In genomic region chr12:55068416-55069010, GRCh38 we compare ENCODE assay signal across 8 cellular contexts. TPM values are rescaled to one million over a fixed set of nuclear protein-coding genes. Genes with fewer than 3 reads are reported as not detected.
A peak's percentile ranks its signal among the peaks of the same experiment; 100 is the strongest.
DNase-seq lines count a peak whose midpoint lies in the region; ATAC-seq, FAIRE-seq and TF ChIP-seq lines count a peak whose summit lies in the region.

No MANE protein-coding gene starts in this region.

- CTCF ChIA-PET in WTC11 (lab: Charles Lee), result interaction anchor here (0.6 to 12.0 kb wide), 34 partner anchors 9 to 661 kb away, joined by 3 to 325 read pairs (median 4); partner anchors contain the start of genes CD63 and NEUROD4

- peak; percentile 67 for ATAC-seq in GM18498 (IDR thresholded peaks at IDR 0.05; ENCODE audit: unreplicated experiment)
- ATAC-seq in HG03039 (IDR thresholded peaks at IDR 0.05; ENCODE audit: unreplicated experiment), result peak; percentile 57
- ATAC-seq in WTC11, result peak; percentile 93
- ATAC-seq in pancreas, result peak; percentile 38 to 89 (median 84)

- POLR2A ChIA-PET in WTC11 (lab: Charles Lee), result interaction anchor here (1.1 to 1.8 kb wide), 2 partner anchors 72 to 75 kb away, joined by 3 to 6 read pairs; no protein-coding TSS in a partner anchor

- no peaks in the 10 kb centered on the region for H3K9me3 Mint-ChIP-seq in WTC11

- no peaks in the 10 kb centered on the region for H3K27me3 Mint-ChIP-seq in WTC11 (ENCODE audit: low read depth)

- H3K27me3 ChIP-seq in BE2C (no peaks in the 10 kb centered on the region; the same call in none of the 2 replicates), pancreas (peaks cover 0 to 6% (median 3%) of the 10 kb centered on the region in 4 donors)

- no peaks in the 10 kb centered on the region for H3K36me3 Mint-ChIP-seq in WTC11

- H3K36me3 ChIP-seq in BE2C (no peaks in the 10 kb centered on the region), pancreas (no peaks in the 10 kb centered on the region)

- DNase-seq in BE2C (peak; percentile 31), NCI-H2171 treated with DMSO at 0.1 percent for 48 hours (lab: John Stamatoyannopoulos, UW) (peak; percentile 96), WTC11 (ENCODE audit: low spot score) (peak; percentile 47), foreskin melanocyte (peak; percentile 24), pancreas (peak in 2 of 6 donors; percentile 17 to 28)
- DNase-seq in NK-92 treated with Interleukin-12 subunit alpha and Interleukin-12 subunit beta, amount 100 ng/mL, for 24 hours (lab: John Stamatoyannopoulos, UW), result no peak

- intact Hi-C loops in pancreas (cut with DNase I), result no loop called here

- no peak overlapping the region for H3K27ac Mint-ChIP-seq in WTC11

- TF ChIP-seq CTCF in BE2C (IDR thresholded peaks at IDR 0.05; ENCODE audit: low read depth, low read length), result peak; percentile 89
- peak; percentile 81 for TF ChIP-seq CTCF in WTC11 (IDR thresholded peaks at IDR 0.05)
- TF ChIP-seq CTCF in pancreas (IDR thresholded peaks at IDR 0.05), result peak; percentile 55 to 77 (median 65)

- no peaks in the 10 kb centered on the region for H3K9me3 ChIP-seq in BE2C
- H3K9me3 ChIP-seq in pancreas, result no peaks in the 10 kb centered on the region

- no peak overlapping the region for H3K27ac ChIP-seq in pancreas

- WGBS in pancreas, 2 donors, result 45 to 49% methylated on average over 8 of the region's 8 CpGs

- H3K4me1 ChIP-seq in BE2C, result no peaks in the 10 kb centered on the region
- H3K4me1 ChIP-seq in pancreas, result no peaks in the 10 kb centered on the region

- H3K4me1 Mint-ChIP-seq in WTC11, result peaks cover 11% of the 10 kb centered on the region

- no peak for FAIRE-seq in pancreas (lab: Jason Lieb, UNC)

- H3K4me3 Mint-ChIP-seq in WTC11, result no peak overlapping the region

- no peak overlapping the region for H3K4me3 ChIP-seq in BE2C (ENCODE audit: low read depth, low read length)
- no peak overlapping the region for H3K4me3 ChIP-seq in pancreas

TF ChIP-seq in WTC11, 78 proteins besides CTCF, POLR2A, EP300 and RAD21:
- no peak for TF ChIP-seq SP1 (CRISPR knock-in tag; conservative IDR thresholded peaks at IDR 0.05)
- TF ChIP-seq RORB (CRISPR knock-in tag; IDR thresholded peaks at IDR 0.05), result no peak
- no peak for TF ChIP-seq NFYB (CRISPR knock-in tag; conservative IDR thresholded peaks at IDR 0.05; ENCODE audit: low read depth)
- TF ChIP-seq OVOL2 (CRISPR knock-in tag; IDR thresholded peaks at IDR 0.05; ENCODE audit: borderline replicate concordance), result no peak
- no peak for TF ChIP-seq ZNF219 (CRISPR knock-in tag; IDR thresholded peaks at IDR 0.05; ENCODE audit: borderline replicate concordance)

RNA-seq across cellular contexts. Expression of gene NEUROD4, which starts 48.7 kb away (rescaled TPM):
- not detected for polyA plus RNA-seq in BE2C (2012; ENCODE audit: insufficient read depth, insufficient read length, low read depth)
- total RNA-seq in WTC11 (2021) (not detected in 3 replicates), pancreas (not detected)
- under 1 TPM in 1 of 2 donors, not detected in 1; 0.02 TPM for polyA plus RNA-seq in pancreas

RNA-seq across cellular contexts. Expression of gene OR9K2, which starts 57.7 kb away (rescaled TPM):
- polyA plus RNA-seq in BE2C (2012; ENCODE audit: insufficient read depth, insufficient read length, low read depth), result not detected
- total RNA-seq in WTC11 (2021) (not detected in 3 replicates), pancreas (not detected)
- polyA plus RNA-seq in pancreas, result not detected
